26 cellular contexts compared by ENCODE assay signal in genomic region chr1:17799642-17800041, GRCh38.
"Had no signal": no experiment of that assay in that cellular context is flagged by ENCODE, and none has a peak within 500 bp of the region (broad histone marks: within the 10 kb centered on the region; RNA-seq: fewer than 3 reads in every experiment).

No MANE protein-coding gene starts in this region.

- DNase-seq: kidney; left colon; left lung; lower lobe of right lung; mammary epithelial cell; mesenchymal stem cell; naive thymus-derived CD8-positive, alpha-beta T cell; pancreas; posterior cingulate gyrus; retina; right cardiac atrium; stimulated activated CD4-positive, alpha-beta T cell treated with anti-CD3 and anti-CD28 coated beads, Interleukin-12 subunit alpha, Interleukin-12 subunit beta, amount 100 ng/mL, for 4 hours; stimulated activated CD4-positive, alpha-beta T cell treated with anti-CD3 and anti-CD28 coated beads, Interleukin-15, amount 100 ng/mL, for 24 hours; stimulated activated CD4-positive, alpha-beta T cell treated with anti-CD3 and anti-CD28 coated beads, Interleukin-2, amount 100 ng/mL, for 24 hours; stimulated activated CD4-positive, alpha-beta T cell treated with anti-CD3 and anti-CD28 coated beads, Interleukin-4, amount 100 ng/mL, for 1 hour; stimulated activated naive B cell treated with anti-CD40 and anti-IgM and Interleukin-4, amounts not matched to agents 10 μg/mL and 1 μg/mL and 100 μg/mL, for 72 hours; stimulated activated naive CD8-positive, alpha-beta T cell treated with anti-CD3 and anti-CD28 coated beads, Interleukin-15, Interleukin-2, amounts not matched to agents 100 U/mL and 50 U/mL, for 24 hours; testis; thyroid gland; transverse colon; upper lobe of left lung had no signal

- ATAC-seq: left lung; lower lobe of right lung; naive thymus-derived CD8-positive, alpha-beta T cell; pancreas; right cardiac atrium; sciatic nerve; stimulated activated naive B cell treated with anti-CD40 and anti-IgM and Interleukin-4, amounts not matched to agents 10 μg/mL and 1 μg/mL and 100 μg/mL, for 72 hours; stimulated activated naive CD8-positive, alpha-beta T cell treated with anti-CD3 and anti-CD28 coated beads, Interleukin-15, Interleukin-2, amounts not matched to agents 100 U/mL and 50 U/mL, for 24 hours had no signal

- H3K9me3 ChIP-seq: left lung, lower lobe of right lung, pancreas, prostate gland, stomach, testis, thyroid gland, transverse colon, upper lobe of left lung, vagina had no signal

- H3K4me1 ChIP-seq: left lung, lower lobe of right lung, pancreas, prostate gland, stomach, testis, thyroid gland, upper lobe of left lung, vagina had no signal

- H3K4me3 ChIP-seq: left lung, lower lobe of right lung, pancreas, prostate gland, skin epidermis, stomach, testis, thyroid gland, transverse colon, upper lobe of left lung, vagina had no signal

- H3K36me3 ChIP-seq: left lung, lower lobe of right lung, pancreas, prostate gland, stomach, thyroid gland, transverse colon, upper lobe of left lung, vagina had no signal

- H3K27ac ChIP-seq: left lung, lower lobe of right lung, pancreas, prostate gland, skin epidermis, stomach, testis, thyroid gland, transverse colon, upper lobe of left lung, vagina had no signal
